In genomic region chr9:27537027-27537435, GRCh38 we compare ENCODE assay signal across 16 cellular contexts. TPM values are rescaled to one million over a fixed set of nuclear protein-coding genes. Genes with fewer than 3 reads are reported as not detected.
DNase-seq lines count a peak whose midpoint lies in the region; ATAC-seq and TF ChIP-seq lines count a peak whose summit lies in the region.
"Had no signal": no experiment of that assay in that cellular context is flagged by ENCODE, and none has a peak within 500 bp of the region (broad histone marks: within the 10 kb centered on the region; RNA-seq: fewer than 3 reads in every experiment).

No MANE protein-coding gene starts in this region.

- no peaks in the 10 kb centered on the region for H4K20me1 ChIP-seq in mammary epithelial cell (ENCODE audit: insufficient read depth, low read length)

- H3K36me3 Mint-ChIP-seq in activated CD8-positive, alpha-beta T cell treated with anti-CD3 and anti-CD28 coated beads for 36 hours (ENCODE audit: low read depth), result peaks cover 3% of the 10 kb centered on the region
- no peaks in the 10 kb centered on the region for H3K36me3 Mint-ChIP-seq in activated T-helper 1 cell treated with anti-CD3 and anti-CD28 coated beads, Interleukin-12 subunit alpha, Interleukin-12 subunit beta, Interleukin-2, Interleukin-4 antibody, amounts not matched to agents 30 ng/mL and 10 ng/mL and 1 ng/mL, durations not matched to agents 14 hours and 24 hours and 36 hours (ENCODE audit: low read depth)

- intact Hi-C loops in breast epithelium (cut with DNase I; ENCODE audit: low total_unique reads), result loop anchor here (5.0 to 10.0 kb wide), 2 partner anchors 92 to 580 kb away; partner anchors contain the start of gene IFT74
- intact Hi-C loops in mammary epithelial cell (cut with micrococcal nuclease), result no loop called here
- intact Hi-C loops in right lobe of liver (cut with DNase I), result no loop called here
- intact Hi-C loops in activated CD8-positive, alpha-beta T cell treated with anti-CD3 and anti-CD28 coated beads for 36 hours (cut with micrococcal nuclease), result no loop called here
- intact Hi-C loops in activated T-helper 1 cell treated with anti-CD3 and anti-CD28 coated beads, Interleukin-12 subunit alpha, Interleukin-12 subunit beta, Interleukin-2, Interleukin-4 antibody, amounts not matched to agents 30 ng/mL and 10 ng/mL and 1 ng/mL, durations not matched to agents 14 hours and 24 hours and 36 hours (cut with micrococcal nuclease), result no loop called here

- H3K9me3 ChIP-seq in breast epithelium (no peaks in the 10 kb centered on the region), mammary epithelial cell (replicated peaks; ENCODE audit: insufficient read depth, low read length) (no peaks in the 10 kb centered on the region), right lobe of liver (no peaks in the 10 kb centered on the region)
- H3K9me3 ChIP-seq: Caco-2 had no signal

- H3K27ac ChIP-seq in breast epithelium (peak overlapping the region; percentile 21 to 94), mammary epithelial cell (ENCODE audit: insufficient read depth, low read depth, low read length) (no peak overlapping the region), right lobe of liver (peak overlapping the region in 1 of 3 donors; percentile 0), substantia nigra (ENCODE audit: low read depth, low read length, poor library complexity, severe bottlenecking) (peak overlapping the region; percentile 96)
- H3K27ac ChIP-seq: 22Rv1, C4-2B, HL-60 had no signal

- no peaks in the 10 kb centered on the region for H3K9me3 Mint-ChIP-seq in activated CD8-positive, alpha-beta T cell treated with anti-CD3 and anti-CD28 coated beads for 36 hours
- no peaks in the 10 kb centered on the region for H3K9me3 Mint-ChIP-seq in activated T-helper 1 cell treated with anti-CD3 and anti-CD28 coated beads, Interleukin-12 subunit alpha, Interleukin-12 subunit beta, Interleukin-2, Interleukin-4 antibody, amounts not matched to agents 30 ng/mL and 10 ng/mL and 1 ng/mL, durations not matched to agents 14 hours and 24 hours and 36 hours

- H2AFZ ChIP-seq in mammary epithelial cell (ENCODE audit: low read depth, low read length), result no peak overlapping the region

- TF ChIP-seq CTCF in breast epithelium (IDR thresholded peaks at IDR 0.05) (no peak), mammary epithelial cell (conservative IDR thresholded peaks at IDR 0.05 in 1 of 2, IDR thresholded peaks at IDR 0.05 in 1 of 2; ENCODE audit: extremely low read depth in 1 of 2, insufficient read depth in 1 of 2, low read depth in 1 of 2, low read length in 2 of 2) (no peak), right lobe of liver (IDR thresholded peaks at IDR 0.05) (no peak)
- no peak for TF ChIP-seq CTCF in activated CD8-positive, alpha-beta T cell treated with anti-CD3 and anti-CD28 coated beads for 36 hours (IDR thresholded peaks at IDR 0.05)

- H3K27me3 Mint-ChIP-seq in activated CD8-positive, alpha-beta T cell treated with anti-CD3 and anti-CD28 coated beads for 36 hours, result no peaks in the 10 kb centered on the region
- H3K27me3 Mint-ChIP-seq in activated T-helper 1 cell treated with anti-CD3 and anti-CD28 coated beads, Interleukin-12 subunit alpha, Interleukin-12 subunit beta, Interleukin-2, Interleukin-4 antibody, amounts not matched to agents 30 ng/mL and 10 ng/mL and 1 ng/mL, durations not matched to agents 14 hours and 24 hours and 36 hours (ENCODE audit: insufficient read depth), result peaks cover 9% of the 10 kb centered on the region

- H3K4me1 Mint-ChIP-seq in activated CD8-positive, alpha-beta T cell treated with anti-CD3 and anti-CD28 coated beads for 36 hours (ENCODE audit: low read depth), result no peaks in the 10 kb centered on the region
- H3K4me1 Mint-ChIP-seq in activated T-helper 1 cell treated with anti-CD3 and anti-CD28 coated beads, Interleukin-12 subunit alpha, Interleukin-12 subunit beta, Interleukin-2, Interleukin-4 antibody, amounts not matched to agents 30 ng/mL and 10 ng/mL and 1 ng/mL, durations not matched to agents 14 hours and 24 hours and 36 hours (ENCODE audit: low read depth), result no peaks in the 10 kb centered on the region

- no TSS peak for BruUV-seq in mammary epithelial cell (replicated peaks; lab: Mats Ljungman, UMichigan)

- H3K4me3 ChIP-seq in breast epithelium (no peak overlapping the region), mammary epithelial cell (replicated peaks in 1 of 3; ENCODE audit: insufficient read depth in 1 of 3, low read depth in 2 of 3, low read length in 3 of 3) (no peak overlapping the region), right lobe of liver (no peak overlapping the region)

- CTCF ChIA-PET in mammary epithelial cell (lab: Charles Lee; ENCODE audit: low non-redundant PET), result no interaction called here
- CTCF ChIA-PET in activated CD8-positive, alpha-beta T cell treated with anti-CD3 and anti-CD28 coated beads for 36 hours (lab: Charles Lee), result interaction anchor here (1.5 kb wide), 1 partner anchor 10 kb away, joined by 6 read pairs; no protein-coding TSS in a partner anchor

- H3K9ac ChIP-seq in mammary epithelial cell (ENCODE audit: insufficient read depth, low read length), result no peak overlapping the region

- dilution Hi-C loops in mammary epithelial cell (cut with HindIII; ENCODE audit: low sequenced_read_pairs), result no loop called here

- POLR2A ChIA-PET in activated CD8-positive, alpha-beta T cell treated with anti-CD3 and anti-CD28 coated beads for 36 hours (lab: Charles Lee), result no interaction called here

- no peak for TF ChIP-seq POLR2A in breast epithelium (IDR thresholded peaks at IDR 0.05)
- TF ChIP-seq POLR2A in right lobe of liver (IDR thresholded peaks at IDR 0.05), result no peak

- no peaks in the 10 kb centered on the region for H3K79me2 ChIP-seq in mammary epithelial cell (ENCODE audit: insufficient read depth, low read length)

- 91% methylated on average over 7 of the region's 7 CpGs for WGBS in mammary epithelial cell (ENCODE audit: low coverage, missing lambda C conversion rate)
- WGBS in right lobe of liver (ENCODE audit: insufficient coverage, low coverage, low lambda C conversion rate, missing lambda C conversion rate), result 34% methylated on average over 7 of the region's 7 CpGs

- no peak overlapping the region for H3K27ac Mint-ChIP-seq in activated CD8-positive, alpha-beta T cell treated with anti-CD3 and anti-CD28 coated beads for 36 hours
- no peak overlapping the region for H3K27ac Mint-ChIP-seq in activated T-helper 1 cell treated with anti-CD3 and anti-CD28 coated beads, Interleukin-12 subunit alpha, Interleukin-12 subunit beta, Interleukin-2, Interleukin-4 antibody, amounts not matched to agents 30 ng/mL and 10 ng/mL and 1 ng/mL, durations not matched to agents 14 hours and 24 hours and 36 hours

- DNase-seq in breast epithelium (ENCODE audit: low spot score in 2 of 2) (no peak), mammary epithelial cell (no peak), fibroblast of peridontal ligament (ENCODE audit: extremely low read depth) (peak; percentile 18), right lobe of liver (peak in 1 of 3 donors; percentile 25), substantia nigra (lab: John Stamatoyannopoulos, UW) (peak in 2 of 49 donors; percentile 4 to 19)
- DNase-seq in activated CD8-positive, alpha-beta T cell treated with anti-CD3 and anti-CD28 coated beads for 36 hours, result no peak
- DNase-seq in activated T-helper 1 cell treated with anti-CD3 and anti-CD28 coated beads, Interleukin-12 subunit alpha, Interleukin-12 subunit beta, Interleukin-2, Interleukin-4 antibody, amounts not matched to agents 30 ng/mL and 10 ng/mL and 1 ng/mL, durations not matched to agents 14 hours and 24 hours and 36 hours (ENCODE audit: low spot score), result no peak
- DNase-seq: Caco-2, GOT3, KBM-7, NCI-H2107, NCI-H226 had no signal

- no peak overlapping the region for H3K4me3 Mint-ChIP-seq in activated CD8-positive, alpha-beta T cell treated with anti-CD3 and anti-CD28 coated beads for 36 hours
- no peak overlapping the region for H3K4me3 Mint-ChIP-seq in activated T-helper 1 cell treated with anti-CD3 and anti-CD28 coated beads, Interleukin-12 subunit alpha, Interleukin-12 subunit beta, Interleukin-2, Interleukin-4 antibody, amounts not matched to agents 30 ng/mL and 10 ng/mL and 1 ng/mL, durations not matched to agents 14 hours and 24 hours and 36 hours

- H3K36me3 ChIP-seq in breast epithelium (no peaks in the 10 kb centered on the region), mammary epithelial cell (ENCODE audit: insufficient read depth, low read length) (no peaks in the 10 kb centered on the region), right lobe of liver (no peaks in the 10 kb centered on the region)

- ATAC-seq in right lobe of liver (peak; percentile 14 to 57 (median 40)), GM19035 (IDR thresholded peaks at IDR 0.05; ENCODE audit: unreplicated experiment) (no peak)
- ATAC-seq in activated CD8-positive, alpha-beta T cell treated with anti-CD3 and anti-CD28 coated beads for 36 hours, result no peak

- peaks cover 3 to 26% of the 10 kb centered on the region in 2 donors for H3K4me1 ChIP-seq in breast epithelium
- peaks cover 10% of the 10 kb centered on the region for H3K4me1 ChIP-seq in mammary epithelial cell (ENCODE audit: insufficient read depth, low read length)
- peaks cover 0 to 47% (median 12%) of the 10 kb centered on the region in 4 donors for H3K4me1 ChIP-seq in right lobe of liver
- H3K4me1 ChIP-seq: Caco-2 had no signal

- no peaks in the 10 kb centered on the region for H3K27me3 ChIP-seq in breast epithelium
- no peaks in the 10 kb centered on the region for H3K27me3 ChIP-seq in mammary epithelial cell (ENCODE audit: insufficient read depth, low read length)
- no peaks in the 10 kb centered on the region for H3K27me3 ChIP-seq in right lobe of liver

- in situ Hi-C loops in mammary epithelial cell (cut with MboI; ENCODE audit: low sequenced_read_pairs in 2 of 2), result no loop called here

- no peak overlapping the region for H3K4me2 ChIP-seq in mammary epithelial cell (ENCODE audit: insufficient read depth, low read depth, low read length)

RNA-seq across cellular contexts. Expression of gene MOB3B, which starts 7.4 kb away (rescaled TPM):
- 10 to 100 TPM; 12.8 to 19.3 (median 13.1) TPM for total RNA-seq in breast epithelium
- 10 to 100 TPM; 18.8 to 19.3 TPM for total RNA-seq in mammary epithelial cell
- 14.9 TPM for polyA plus RNA-seq in mammary epithelial cell
- polyA minus RNA-seq in mammary epithelial cell, result 27.4 TPM
- 1 to 10 TPM; 1.0 to 2.4 (median 1.7) TPM for total RNA-seq in right lobe of liver
- total RNA-seq in activated CD8-positive, alpha-beta T cell treated with anti-CD3 and anti-CD28 coated beads for 36 hours, result under 1 TPM; 0.47 to 0.67 TPM
- 0.17 and 0.26 TPM in 2 replicates for total RNA-seq in activated T-helper 1 cell treated with anti-CD3 and anti-CD28 coated beads, Interleukin-12 subunit alpha, Interleukin-12 subunit beta, Interleukin-2, Interleukin-4 antibody, amounts not matched to agents 30 ng/mL and 10 ng/mL and 1 ng/mL, durations not matched to agents 14 hours and 24 hours and 36 hours

RNA-seq across cellular contexts. Expression of gene IFNK, which starts 12.9 kb away (rescaled TPM):
- total RNA-seq in breast epithelium (not detected), mammary epithelial cell (not detected), right lobe of liver (not detected)
- not detected for polyA plus RNA-seq in mammary epithelial cell
- not detected for polyA minus RNA-seq in mammary epithelial cell
- total RNA-seq in activated CD8-positive, alpha-beta T cell treated with anti-CD3 and anti-CD28 coated beads for 36 hours, result not detected
- total RNA-seq in activated T-helper 1 cell treated with anti-CD3 and anti-CD28 coated beads, Interleukin-12 subunit alpha, Interleukin-12 subunit beta, Interleukin-2, Interleukin-4 antibody, amounts not matched to agents 30 ng/mL and 10 ng/mL and 1 ng/mL, durations not matched to agents 14 hours and 24 hours and 36 hours, result not detected in 2 replicates
- total RNA-seq: Caco-2 had no signal

RNA-seq across cellular contexts. Expression of gene C9orf72, which starts 36.2 kb away (rescaled TPM):
- total RNA-seq in breast epithelium, result 10 to 100 TPM; 20.8 to 43.9 (median 27.2) TPM
- 10 to 100 TPM in 1 of 2 donors, 1 to 10 TPM in 1; 9.2 to 11.8 TPM for total RNA-seq in mammary epithelial cell
- polyA plus RNA-seq in mammary epithelial cell, result 2.4 TPM
- 1.7 TPM for polyA minus RNA-seq in mammary epithelial cell
- total RNA-seq in right lobe of liver, result 1 to 10 TPM; 4.9 to 7.7 (median 6.8) TPM
- 1 to 10 TPM; 7.0 to 7.3 TPM for total RNA-seq in activated CD8-positive, alpha-beta T cell treated with anti-CD3 and anti-CD28 coated beads for 36 hours
- total RNA-seq in activated T-helper 1 cell treated with anti-CD3 and anti-CD28 coated beads, Interleukin-12 subunit alpha, Interleukin-12 subunit beta, Interleukin-2, Interleukin-4 antibody, amounts not matched to agents 30 ng/mL and 10 ng/mL and 1 ng/mL, durations not matched to agents 14 hours and 24 hours and 36 hours, result 4.6 and 5.9 TPM in 2 replicates

Comparison
In these comparisons a context has a peak if more than half of its experiments do, and no peak if none do; other contexts are left out.
1. ATAC-seq: peak in right lobe of liver (4 of 4); none in activated CD8-positive, alpha-beta T cell treated with anti-CD3 and anti-CD28 coated beads for 36 hours (single experiment) and GM19035 (single experiment).
2. RNA of gene MOB3B, which starts 7.4 kb away (total RNA-seq): 18.8 to 19.3 TPM in mammary epithelial cell and 12.8 to 19.3 TPM in breast epithelium; 1.0 to 2.4 TPM in right lobe of liver, 0.47 to 0.67 TPM in activated CD8-positive, alpha-beta T cell treated with anti-CD3 and anti-CD28 coated beads for 36 hours and 0.17 to 0.26 TPM in activated T-helper 1 cell treated with anti-CD3 and anti-CD28 coated beads, Interleukin-12 subunit alpha, Interleukin-12 subunit beta, Interleukin-2, Interleukin-4 antibody, amounts not matched to agents 30 ng/mL and 10 ng/mL and 1 ng/mL, durations not matched to agents 14 hours and 24 hours and 36 hours; every median in the first group is over 4 times any median in the second.